ENCODE assay signal across 15 cellular contexts in the genomic region with DNA sequence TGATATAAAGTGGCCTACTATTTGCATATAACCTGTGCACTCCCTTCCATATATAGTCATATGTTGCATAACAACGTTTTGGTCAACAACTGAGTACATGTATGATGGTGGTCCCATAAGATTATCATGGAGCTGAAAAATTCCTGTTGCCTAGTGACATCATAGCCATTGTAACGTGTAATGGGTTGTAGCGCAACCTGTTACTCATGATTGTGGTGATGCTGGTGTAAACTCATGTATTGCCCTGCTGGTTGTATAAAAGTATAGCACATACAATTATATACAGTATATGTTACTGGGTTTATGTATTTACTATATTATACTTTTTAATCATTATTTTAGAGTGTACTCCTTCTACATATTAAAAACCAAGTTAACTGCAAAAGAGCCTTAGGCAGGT.
DNase-seq lines count a peak whose midpoint lies in the region; ATAC-seq and TF ChIP-seq lines count a peak whose summit lies in the region.
"Had no signal": no experiment of that assay in that cellular context is flagged by ENCODE, and none has a peak within 500 bp of the region (broad histone marks: within the 10 kb centered on the region; RNA-seq: fewer than 3 reads in every experiment).

No MANE protein-coding gene starts in this region.

- peaks cover 35% of the 10 kb centered on the region for H3K36me3 Mint-ChIP-seq in activated CD4-positive, alpha-beta T cell treated with anti-CD3 and anti-CD28 coated beads for 36 hours (ENCODE audit: low read depth)
- H3K36me3 Mint-ChIP-seq in HFFc6 (ENCODE audit: low read depth), result peaks cover 32% of the 10 kb centered on the region

- ATAC-seq in activated CD4-positive, alpha-beta T cell treated with anti-CD3 and anti-CD28 coated beads for 36 hours, result peak; percentile 58
- ATAC-seq in foreskin keratinocyte, result peak; percentile 43
- ATAC-seq in GM21526 (IDR thresholded peaks at IDR 0.05; ENCODE audit: low FRiP score, unreplicated experiment), result no peak
- ATAC-seq: HCT116 had no signal

- peaks cover 37% of the 10 kb centered on the region for H3K4me1 ChIP-seq in foreskin keratinocyte

- POLR2A ChIA-PET in activated CD4-positive, alpha-beta T cell treated with anti-CD3 and anti-CD28 coated beads for 36 hours (lab: Charles Lee), result no interaction called here

- H3K4me1 Mint-ChIP-seq in activated CD4-positive, alpha-beta T cell treated with anti-CD3 and anti-CD28 coated beads for 36 hours, result peaks cover 21% of the 10 kb centered on the region
- peaks cover 73% of the 10 kb centered on the region for H3K4me1 Mint-ChIP-seq in HFFc6 (ENCODE audit: low read depth)

- intact Hi-C loops in activated CD4-positive, alpha-beta T cell treated with anti-CD3 and anti-CD28 coated beads for 36 hours (cut with DNase I, micrococcal nuclease), result loop anchor here in 1 of 2 experiments (5.0 kb wide), 1 partner anchor 430 kb away; no protein-coding TSS in a partner anchor

- H3K27ac ChIP-seq in foreskin keratinocyte, result no peak overlapping the region
- H3K27ac ChIP-seq: 22Rv1 had no signal

- H3K9me3 Mint-ChIP-seq in activated CD4-positive, alpha-beta T cell treated with anti-CD3 and anti-CD28 coated beads for 36 hours (ENCODE audit: low read depth), result no peaks in the 10 kb centered on the region
- H3K9me3 Mint-ChIP-seq in HFFc6, result no peaks in the 10 kb centered on the region
- H3K9me3 Mint-ChIP-seq: CD14-positive monocyte; CD8-positive, alpha-beta memory T cell had no signal

- peak; percentile 49 for TF ChIP-seq CTCF in HFFc6 (IDR thresholded peaks at IDR 0.05)
- TF ChIP-seq CTCF in foreskin keratinocyte (conservative IDR thresholded peaks at IDR 0.05), result no peak

- no peak overlapping the region for H3K27ac Mint-ChIP-seq in activated CD4-positive, alpha-beta T cell treated with anti-CD3 and anti-CD28 coated beads for 36 hours
- H3K27ac Mint-ChIP-seq in HFFc6, result 0 out of 2 replicates have a peak overlapping the region, but pooled peaks have one; percentile 19
- H3K27ac Mint-ChIP-seq: CD14-positive monocyte had no signal

- H3K4me3 Mint-ChIP-seq in activated CD4-positive, alpha-beta T cell treated with anti-CD3 and anti-CD28 coated beads for 36 hours, result no peak overlapping the region
- H3K4me3 Mint-ChIP-seq in HFFc6, result no peak overlapping the region
- H3K4me3 Mint-ChIP-seq: CD14-positive monocyte; CD8-positive, alpha-beta memory T cell had no signal

- no peak for DNase-seq in activated CD4-positive, alpha-beta T cell treated with anti-CD3 and anti-CD28 coated beads for 36 hours
- DNase-seq in activated CD4-positive, alpha-beta T cell treated with anti-CD3 and anti-CD28 coated beads, Interleukin-2, amount 50 U/mL, for 4 hours, result no peak
- DNase-seq in HFFc6 (no peak), amniotic epithelial cell (ENCODE audit: low read depth) (peak; percentile 41), foreskin keratinocyte (no peak), epidermal melanocyte (ENCODE audit: insufficient read length, low spot score) (no peak)
- no peak for DNase-seq in activated naive CD4-positive, alpha-beta T cell treated with Interleukin-2 at 50 U/mL for 16 hours
- DNase-seq: Caco-2; CD8-positive, alpha-beta memory T cell; DND-41; GF-D8 had no signal

- CTCF ChIA-PET in activated CD4-positive, alpha-beta T cell treated with anti-CD3 and anti-CD28 coated beads for 36 hours (lab: Charles Lee), result interaction anchor here (0.7 to 2.3 kb wide), 8 partner anchors 10 to 506 kb away, joined by 3 to 11 read pairs (median 5); no protein-coding TSS in a partner anchor

- H3K27me3 Mint-ChIP-seq in activated CD4-positive, alpha-beta T cell treated with anti-CD3 and anti-CD28 coated beads for 36 hours, result no peaks in the 10 kb centered on the region
- peaks cover 7% of the 10 kb centered on the region for H3K27me3 Mint-ChIP-seq in HFFc6 (ENCODE audit: insufficient read depth)
- H3K27me3 Mint-ChIP-seq: CD8-positive, alpha-beta memory T cell had no signal

- H3K27me3 ChIP-seq in foreskin keratinocyte, result no peaks in the 10 kb centered on the region
